In the genomic region with DNA sequence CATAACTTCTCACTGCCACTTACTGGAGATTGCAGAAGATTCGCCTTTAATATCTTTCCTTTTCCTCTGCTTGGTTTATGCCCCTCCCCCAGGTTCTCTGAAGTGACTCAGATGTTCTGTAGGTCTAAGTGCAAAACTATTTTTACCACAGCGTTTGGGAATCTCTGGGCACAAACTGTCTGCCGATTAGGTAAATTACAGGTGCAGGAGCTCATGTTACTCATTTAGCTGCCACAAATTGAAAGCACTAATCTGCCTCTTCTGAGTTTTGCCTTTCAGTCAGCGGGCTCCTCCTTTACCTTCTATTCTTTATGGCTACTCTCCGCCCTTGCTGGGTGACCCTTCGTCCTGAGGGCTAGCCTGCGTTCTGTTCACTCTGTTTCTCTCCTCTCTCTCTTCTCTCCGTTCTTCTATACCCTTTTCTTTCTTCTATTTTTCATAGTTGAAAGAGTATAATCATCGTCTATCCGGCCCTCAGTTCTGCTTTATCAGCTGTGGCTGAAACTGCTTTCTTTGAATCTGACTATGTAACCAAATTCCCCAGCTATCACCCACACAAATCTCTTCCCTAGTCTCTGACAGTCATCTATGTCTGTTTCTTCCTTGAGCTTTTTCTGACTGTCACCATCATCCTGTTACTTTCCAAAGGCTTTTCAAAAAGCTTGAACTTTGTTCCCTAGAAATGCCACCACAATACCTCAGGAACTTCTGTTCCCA, we compare ENCODE assay signal across 9 cellular contexts. TPM values are rescaled to one million over a fixed set of nuclear protein-coding genes. Genes with fewer than 3 reads are reported as not detected.
A peak's percentile ranks its signal among the peaks of the same experiment; 100 is the strongest.
DNase-seq lines count a peak whose midpoint lies in the region; ATAC-seq and TF ChIP-seq lines count a peak whose summit lies in the region.
"Had no signal": no experiment of that assay in that cellular context is flagged by ENCODE, and none has a peak within 500 bp of the region (broad histone marks: within the 10 kb centered on the region; RNA-seq: fewer than 3 reads in every experiment).

No MANE protein-coding gene starts in this region.

- H3K27me3 Mint-ChIP-seq in WTC11 (ENCODE audit: low read depth) (peaks cover 56% of the 10 kb centered on the region), nephron (ENCODE audit: low read depth) (peaks cover 18% of the 10 kb centered on the region)
- H3K27me3 Mint-ChIP-seq in stimulated activated naive B cell treated with anti-CD40 and anti-IgM and Interleukin-4, amounts not matched to agents 10 μg/mL and 1 μg/mL and 100 μg/mL, for 72 hours = peaks cover 5 to 14% of the 10 kb centered on the region in 2 donors

- TF ChIP-seq CTCF in WTC11 (IDR thresholded peaks at IDR 0.05) (no peak), nephron (IDR thresholded peaks at IDR 0.05; ENCODE audit: unreplicated experiment in 3 of 3) (no peak)

- peak; percentile 35 for DNase-seq in NOMO-1 treated with DMSO at 0.1 percent for 48 hours (lab: John Stamatoyannopoulos, UW; ENCODE audit: unreplicated experiment)
- no peak for DNase-seq in NOMO-1 treated with dmso at 0.1 percent for 144 hours (lab: John Stamatoyannopoulos, UW; ENCODE audit: unreplicated experiment)
- no peak for DNase-seq in WTC11 (ENCODE audit: low spot score)
- DNase-seq in stimulated activated naive B cell treated with anti-CD40 and anti-IgM and Interleukin-4, amounts not matched to agents 10 μg/mL and 1 μg/mL and 100 μg/mL, for 72 hours = no peak
- DNase-seq in stimulated activated CD4-positive, alpha-beta T cell treated with anti-CD3 and anti-CD28 coated beads, Interleukin-4, amount 100 ng/mL, for 4 hours = no peak
- no peak for DNase-seq in iPS-NIHi11 (ENCODE audit: low spot score)
- DNase-seq: CD4-positive, CD25-positive, alpha-beta regulatory T cell had no signal

- ATAC-seq in HG03354 (IDR thresholded peaks at IDR 0.05; ENCODE audit: poor library complexity, severe bottlenecking, unreplicated experiment) = peak; percentile 71
- ATAC-seq in WTC11 = peak; percentile 60
- ATAC-seq in stimulated activated naive B cell treated with anti-CD40 and anti-IgM and Interleukin-4, amounts not matched to agents 10 μg/mL and 1 μg/mL and 100 μg/mL, for 72 hours (replicated peaks) = no peak

- CTCF ChIA-PET in WTC11 (lab: Charles Lee) = interaction anchor here (0.6 kb wide), 1 partner anchor 11 kb away, joined by 3 read pairs; no protein-coding TSS in a partner anchor

- no peaks in the 10 kb centered on the region for H3K36me3 Mint-ChIP-seq in WTC11
- no peaks in the 10 kb centered on the region for H3K36me3 Mint-ChIP-seq in nephron (ENCODE audit: low read depth)
- no peaks in the 10 kb centered on the region for H3K36me3 Mint-ChIP-seq in stimulated activated naive B cell treated with anti-CD40 and anti-IgM and Interleukin-4, amounts not matched to agents 10 μg/mL and 1 μg/mL and 100 μg/mL, for 72 hours
- H3K36me3 Mint-ChIP-seq: CD4-positive, CD25-positive, alpha-beta regulatory T cell had no signal

- POLR2A ChIA-PET in WTC11 (lab: Charles Lee) = no interaction called here

- H3K4me3 Mint-ChIP-seq in WTC11 (peak overlapping the region; percentile 23; the same call in 1 of the 2 replicates), nephron (peak overlapping the region; percentile 5 to 57 (median 20))
- no peak overlapping the region for H3K4me3 Mint-ChIP-seq in stimulated activated naive B cell treated with anti-CD40 and anti-IgM and Interleukin-4, amounts not matched to agents 10 μg/mL and 1 μg/mL and 100 μg/mL, for 72 hours
- H3K4me3 Mint-ChIP-seq: CD4-positive, CD25-positive, alpha-beta regulatory T cell had no signal

- H3K9me3 Mint-ChIP-seq in WTC11 (no peaks in the 10 kb centered on the region), nephron (no peaks in the 10 kb centered on the region)
- no peaks in the 10 kb centered on the region for H3K9me3 Mint-ChIP-seq in stimulated activated naive B cell treated with anti-CD40 and anti-IgM and Interleukin-4, amounts not matched to agents 10 μg/mL and 1 μg/mL and 100 μg/mL, for 72 hours

- no peak overlapping the region for H3K27ac Mint-ChIP-seq in WTC11
- peak overlapping the region; percentile 70 to 80 (median 72) for H3K27ac Mint-ChIP-seq in nephron
- no peak overlapping the region for H3K27ac Mint-ChIP-seq in stimulated activated naive B cell treated with anti-CD40 and anti-IgM and Interleukin-4, amounts not matched to agents 10 μg/mL and 1 μg/mL and 100 μg/mL, for 72 hours
- H3K27ac Mint-ChIP-seq: CD4-positive, CD25-positive, alpha-beta regulatory T cell had no signal

- peaks cover 28% of the 10 kb centered on the region for H3K4me1 Mint-ChIP-seq in WTC11
- peaks cover 59% of the 10 kb centered on the region for H3K4me1 Mint-ChIP-seq in nephron
- peaks cover 0 to 3% of the 10 kb centered on the region in 2 donors for H3K4me1 Mint-ChIP-seq in stimulated activated naive B cell treated with anti-CD40 and anti-IgM and Interleukin-4, amounts not matched to agents 10 μg/mL and 1 μg/mL and 100 μg/mL, for 72 hours
- H3K4me1 Mint-ChIP-seq: CD4-positive, CD25-positive, alpha-beta regulatory T cell had no signal

TF ChIP-seq in WTC11, 78 proteins besides CTCF, POLR2A, EP300 and RAD21 (continues in another document):
- TF ChIP-seq, protein P1, sequence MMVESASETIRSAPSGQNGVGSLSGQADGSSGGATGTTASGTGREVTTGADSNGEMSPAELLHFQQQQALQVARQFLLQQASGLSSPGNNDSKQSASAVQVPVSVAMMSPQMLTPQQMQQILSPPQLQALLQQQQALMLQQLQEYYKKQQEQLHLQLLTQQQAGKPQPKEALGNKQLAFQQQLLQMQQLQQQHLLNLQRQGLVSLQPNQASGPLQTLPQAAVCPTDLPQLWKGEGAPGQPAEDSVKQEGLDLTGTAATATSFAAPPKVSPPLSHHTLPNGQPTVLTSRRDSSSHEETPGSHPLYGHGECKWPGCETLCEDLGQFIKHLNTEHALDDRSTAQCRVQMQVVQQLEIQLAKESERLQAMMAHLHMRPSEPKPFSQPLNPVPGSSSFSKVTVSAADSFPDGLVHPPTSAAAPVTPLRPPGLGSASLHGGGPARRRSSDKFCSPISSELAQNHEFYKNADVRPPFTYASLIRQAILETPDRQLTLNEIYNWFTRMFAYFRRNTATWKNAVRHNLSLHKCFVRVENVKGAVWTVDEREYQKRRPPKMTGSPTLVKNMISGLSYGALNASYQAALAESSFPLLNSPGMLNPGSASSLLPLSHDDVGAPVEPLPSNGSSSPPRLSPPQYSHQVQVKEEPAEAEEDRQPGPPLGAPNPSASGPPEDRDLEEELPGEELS (CRISPR knock-in tag; IDR thresholded peaks at IDR 0.05) = no peak
- TF ChIP-seq, protein P2, sequence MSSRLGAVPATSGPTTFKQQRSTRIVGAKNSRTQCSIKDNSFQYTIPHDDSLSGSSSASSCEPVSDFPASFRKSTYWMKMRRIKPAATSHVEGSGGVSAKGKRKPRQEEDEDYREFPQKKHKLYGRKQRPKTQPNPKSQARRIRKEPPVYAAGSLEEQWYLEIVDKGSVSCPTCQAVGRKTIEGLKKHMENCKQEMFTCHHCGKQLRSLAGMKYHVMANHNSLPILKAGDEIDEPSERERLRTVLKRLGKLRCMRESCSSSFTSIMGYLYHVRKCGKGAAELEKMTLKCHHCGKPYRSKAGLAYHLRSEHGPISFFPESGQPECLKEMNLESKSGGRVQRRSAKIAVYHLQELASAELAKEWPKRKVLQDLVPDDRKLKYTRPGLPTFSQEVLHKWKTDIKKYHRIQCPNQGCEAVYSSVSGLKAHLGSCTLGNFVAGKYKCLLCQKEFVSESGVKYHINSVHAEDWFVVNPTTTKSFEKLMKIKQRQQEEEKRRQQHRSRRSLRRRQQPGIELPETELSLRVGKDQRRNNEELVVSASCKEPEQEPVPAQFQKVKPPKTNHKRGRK (CRISPR knock-in tag; IDR thresholded peaks at IDR 0.05; ENCODE audit: borderline replicate concordance) = no peak
- TF ChIP-seq, protein P3, sequence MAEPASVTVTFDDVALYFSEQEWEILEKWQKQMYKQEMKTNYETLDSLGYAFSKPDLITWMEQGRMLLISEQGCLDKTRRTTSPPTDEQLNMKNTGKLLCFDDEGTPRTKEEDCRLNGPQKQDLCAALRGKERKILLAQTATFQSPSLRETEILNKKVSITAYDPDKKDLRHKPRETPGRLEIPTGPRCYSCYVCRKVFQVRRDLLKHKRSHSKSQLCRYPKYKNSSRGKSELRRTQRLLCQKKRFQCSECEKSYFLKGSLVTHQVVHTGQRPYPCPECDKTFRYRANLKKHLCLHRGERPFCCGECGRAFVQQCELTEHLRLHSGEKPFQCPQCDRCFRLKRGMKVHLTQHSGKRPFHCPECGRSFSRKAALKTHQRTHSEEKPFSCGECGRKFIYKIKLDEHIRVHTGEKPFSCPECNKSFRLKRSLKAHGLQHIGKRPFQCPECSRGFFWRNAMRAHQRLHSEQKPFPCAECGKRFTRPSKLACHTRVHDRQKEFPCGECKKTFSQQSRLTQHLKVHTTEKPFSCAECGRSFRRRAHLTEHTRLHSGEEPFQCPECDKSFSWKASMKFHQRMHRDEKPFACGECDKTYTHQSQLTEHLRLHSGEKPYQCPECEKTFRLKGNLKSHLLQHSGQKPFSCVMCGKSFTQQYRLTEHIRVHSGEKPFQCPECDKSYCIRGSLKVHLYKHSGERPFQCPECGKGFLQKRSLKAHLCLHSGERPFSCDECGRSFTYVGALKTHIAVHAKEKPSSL (CRISPR knock-in tag; conservative IDR thresholded peaks at IDR 0.05) = no peak
- TF ChIP-seq SMAD4 (CRISPR knock-in tag; IDR thresholded peaks at IDR 0.05) (no peak), FOXK1 (CRISPR knock-in tag; IDR thresholded peaks at IDR 0.05) (no peak), HMGA2 (CRISPR knock-in tag; IDR thresholded peaks at IDR 0.05) (no peak), MYBL2 (CRISPR knock-in tag; IDR thresholded peaks at IDR 0.05) (no peak), SOX15 (CRISPR knock-in tag; IDR thresholded peaks at IDR 0.05) (no peak), NR1H2 (CRISPR knock-in tag; IDR thresholded peaks at IDR 0.05) (no peak), KAT7 (CRISPR knock-in tag; IDR thresholded peaks at IDR 0.05; ENCODE audit: borderline replicate concordance) (no peak)
- TF ChIP-seq, protein P4, sequence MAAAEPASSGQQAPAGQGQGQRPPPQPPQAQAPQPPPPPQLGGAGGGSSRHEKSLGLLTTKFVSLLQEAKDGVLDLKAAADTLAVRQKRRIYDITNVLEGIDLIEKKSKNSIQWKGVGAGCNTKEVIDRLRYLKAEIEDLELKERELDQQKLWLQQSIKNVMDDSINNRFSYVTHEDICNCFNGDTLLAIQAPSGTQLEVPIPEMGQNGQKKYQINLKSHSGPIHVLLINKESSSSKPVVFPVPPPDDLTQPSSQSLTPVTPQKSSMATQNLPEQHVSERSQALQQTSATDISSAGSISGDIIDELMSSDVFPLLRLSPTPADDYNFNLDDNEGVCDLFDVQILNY (CRISPR knock-in tag; IDR thresholded peaks at IDR 0.05) = no peak
- TF ChIP-seq, protein P5, sequence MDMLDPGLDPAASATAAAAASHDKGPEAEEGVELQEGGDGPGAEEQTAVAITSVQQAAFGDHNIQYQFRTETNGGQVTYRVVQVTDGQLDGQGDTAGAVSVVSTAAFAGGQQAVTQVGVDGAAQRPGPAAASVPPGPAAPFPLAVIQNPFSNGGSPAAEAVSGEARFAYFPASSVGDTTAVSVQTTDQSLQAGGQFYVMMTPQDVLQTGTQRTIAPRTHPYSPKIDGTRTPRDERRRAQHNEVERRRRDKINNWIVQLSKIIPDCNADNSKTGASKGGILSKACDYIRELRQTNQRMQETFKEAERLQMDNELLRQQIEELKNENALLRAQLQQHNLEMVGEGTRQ (CRISPR knock-in tag; IDR thresholded peaks at IDR 0.05) = no peak

RNA-seq across cellular contexts. Expression of a gene that starts 4.4 kb away (rescaled TPM):
- total RNA-seq in WTC11 (2021) = 0.15 to 0.39 TPM in 2 of 3 replicates, not detected in the other
- total RNA-seq: CD4-positive, CD25-positive, alpha-beta regulatory T cell had no signal

RNA-seq across cellular contexts. Expression of a gene that starts 13.7 kb away (rescaled TPM):
- not detected in 3 replicates for total RNA-seq in WTC11 (2021)
- total RNA-seq: CD4-positive, CD25-positive, alpha-beta regulatory T cell had no signal

Comparison
In these comparisons a context has a peak if more than half of its experiments do, and no peak if none do; other contexts are left out.
1. ATAC-seq: peak in HG03354 (single experiment) and WTC11 (single experiment); none in stimulated activated naive B cell treated with anti-CD40 and anti-IgM and Interleukin-4, amounts not matched to agents 10 μg/mL and 1 μg/mL and 100 μg/mL, for 72 hours (0 of 2).
2. H3K27ac Mint-ChIP-seq: peak in nephron (3 of 3); none in WTC11 (single experiment) and stimulated activated naive B cell treated with anti-CD40 and anti-IgM and Interleukin-4, amounts not matched to agents 10 μg/mL and 1 μg/mL and 100 μg/mL, for 72 hours (single experiment).
3. H3K4me3 Mint-ChIP-seq: peak in WTC11 (single experiment) and nephron (3 of 3); none in stimulated activated naive B cell treated with anti-CD40 and anti-IgM and Interleukin-4, amounts not matched to agents 10 μg/mL and 1 μg/mL and 100 μg/mL, for 72 hours (0 of 2).